In the genomic region with DNA sequence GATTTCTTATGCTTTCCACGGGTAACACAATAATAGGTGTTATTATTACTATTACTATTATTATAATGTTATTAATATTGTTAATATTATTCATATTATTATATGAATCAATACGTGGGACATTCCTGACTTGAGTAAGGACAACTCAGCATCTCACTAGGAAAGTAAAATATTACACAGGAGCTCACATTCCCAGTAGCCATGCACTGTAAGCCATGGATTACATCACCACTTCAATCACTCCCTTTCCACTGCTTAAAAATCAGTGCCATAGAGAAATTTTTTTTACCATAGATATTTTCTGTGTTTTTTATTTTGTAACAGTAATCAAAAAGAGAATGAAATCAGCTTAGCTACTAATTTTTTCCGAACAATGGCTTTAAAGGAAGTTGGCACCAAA, we compare ENCODE assay signal across 21 cellular contexts.
DNase-seq lines count a peak whose midpoint lies in the region; ATAC-seq and TF ChIP-seq lines count a peak whose summit lies in the region.
"Had no signal": no experiment of that assay in that cellular context is flagged by ENCODE, and none has a peak within 500 bp of the region (broad histone marks: within the 10 kb centered on the region; RNA-seq: fewer than 3 reads in every experiment).

No MANE protein-coding gene starts in this region.

- TF ChIP-seq CTCF in WTC11 (IDR thresholded peaks at IDR 0.05): no peak
- no peak for TF ChIP-seq CTCF in thoracic aorta (IDR thresholded peaks at IDR 0.05)
- no peak for TF ChIP-seq CTCF in testis (IDR thresholded peaks at IDR 0.05)

- CTCF ChIA-PET in WTC11 (lab: Charles Lee): interaction anchor here (3.2 kb wide), 1 partner anchor 87 kb away, joined by 9 read pairs; a partner anchor contains a TSS

- no peak overlapping the region for H3K4me3 Mint-ChIP-seq in WTC11
- H3K4me3 Mint-ChIP-seq in stimulated activated effector memory CD8-positive, alpha-beta T cell treated with anti-CD3 and anti-CD28 coated beads, Interleukin-12 subunit alpha, Interleukin-12 subunit beta, amount 100 ng/mL, for 72 hours: no peak overlapping the region
- H3K4me3 Mint-ChIP-seq: CD14-positive monocyte; CD4-positive, alpha-beta T cell; CD8-positive, alpha-beta memory T cell had no signal

- H3K9me3 Mint-ChIP-seq in WTC11: peaks cover 3% of the 10 kb centered on the region; the same call in 1 of the 2 replicates
- H3K9me3 Mint-ChIP-seq in stimulated activated effector memory CD8-positive, alpha-beta T cell treated with anti-CD3 and anti-CD28 coated beads, Interleukin-12 subunit alpha, Interleukin-12 subunit beta, amount 100 ng/mL, for 72 hours: no peaks in the 10 kb centered on the region
- H3K9me3 Mint-ChIP-seq: CD14-positive monocyte; CD4-positive, alpha-beta T cell; CD8-positive, alpha-beta memory T cell had no signal

- H3K4me3 ChIP-seq in thoracic aorta (no peak overlapping the region), testis (no peak overlapping the region)
- H3K4me3 ChIP-seq: BLaER1 treated with 17β-estradiol and CSF1 and Interleukin-3, amounts not matched to agents 10 nM and 100 nM; GM23248 had no signal

- H3K36me3 ChIP-seq in thoracic aorta: peaks cover 23% of the 10 kb centered on the region
- H3K36me3 ChIP-seq in testis (ENCODE audit: low read depth, missing control alignments): no peaks in the 10 kb centered on the region

- H3K4me1 ChIP-seq in thoracic aorta (ENCODE audit: control insufficient read depth in 1 of 2, low read depth in 2 of 2): peaks cover 12 to 47% of the 10 kb centered on the region in 2 donors
- H3K4me1 ChIP-seq in testis: no peaks in the 10 kb centered on the region

- intact Hi-C loops in testis (cut with DNase I; ENCODE audit: low total_unique reads): no loop called here

- H3K9me3 ChIP-seq in thoracic aorta (no peaks in the 10 kb centered on the region), testis (no peaks in the 10 kb centered on the region)
- H3K9me3 ChIP-seq: BE2C had no signal

- no peak for TF ChIP-seq POLR2A in testis (IDR thresholded peaks at IDR 0.05)

- H3K27me3 Mint-ChIP-seq in WTC11 (ENCODE audit: low read depth): no peaks in the 10 kb centered on the region
- H3K27me3 Mint-ChIP-seq: CD4-positive, alpha-beta T cell; CD8-positive, alpha-beta memory T cell had no signal

- H3K36me3 Mint-ChIP-seq in WTC11: peaks cover 42% of the 10 kb centered on the region
- peaks cover 63% of the 10 kb centered on the region for H3K36me3 Mint-ChIP-seq in stimulated activated effector memory CD8-positive, alpha-beta T cell treated with anti-CD3 and anti-CD28 coated beads, Interleukin-12 subunit alpha, Interleukin-12 subunit beta, amount 100 ng/mL, for 72 hours

- H3K27ac ChIP-seq in thoracic aorta (peak overlapping the region; percentile 31 to 58), testis (no peak overlapping the region)
- H3K27ac ChIP-seq: 22Rv1; BLaER1 treated with 17β-estradiol and CSF1 and Interleukin-3, amounts not matched to agents 10 nM and 100 nM; GM23248 had no signal

- H3K27ac Mint-ChIP-seq in WTC11: no peak overlapping the region
- H3K27ac Mint-ChIP-seq in stimulated activated effector memory CD8-positive, alpha-beta T cell treated with anti-CD3 and anti-CD28 coated beads, Interleukin-12 subunit alpha, Interleukin-12 subunit beta, amount 100 ng/mL, for 72 hours: no peak overlapping the region
- H3K27ac Mint-ChIP-seq: CD4-positive, alpha-beta T cell had no signal

- peak; percentile 71 for DNase-seq in ACHN
- no peak for DNase-seq in WTC11 (ENCODE audit: low spot score)
- peak; percentile 18 for DNase-seq in kidney glomerular epithelial cell (lab: John Stamatoyannopoulos, UW)
- no peak for DNase-seq in thoracic aorta (ENCODE audit: low spot score)
- no peak for DNase-seq in stimulated activated effector memory CD8-positive, alpha-beta T cell treated with anti-CD3 and anti-CD28 coated beads, Interleukin-12 subunit alpha, Interleukin-12 subunit beta, amount 100 ng/mL, for 72 hours (ENCODE audit: low spot score in 2 of 2)
- no peak for DNase-seq in MV-4-11 (lab: John Stamatoyannopoulos, UW)
- DNase-seq in testis: no peak
- DNase-seq: AML-193; BE2C; CD4-positive, alpha-beta T cell; CD8-positive, alpha-beta memory T cell; DMS53; DMS79 treated with DMSO at 0.1 percent for 48 hours; GF-D8; GM23248; H7; HCEC 1CT had no signal

- H3K27me3 ChIP-seq in thoracic aorta (replicated peaks; ENCODE audit: insufficient read depth) (no peaks in the 10 kb centered on the region), testis (no peaks in the 10 kb centered on the region)
- H3K27me3 ChIP-seq: BE2C; BLaER1 treated with 17β-estradiol and CSF1 and Interleukin-3, amounts not matched to agents 10 nM and 100 nM had no signal

- H3K4me1 Mint-ChIP-seq in WTC11: peaks cover 42% of the 10 kb centered on the region
- peaks cover 21% of the 10 kb centered on the region for H3K4me1 Mint-ChIP-seq in stimulated activated effector memory CD8-positive, alpha-beta T cell treated with anti-CD3 and anti-CD28 coated beads, Interleukin-12 subunit alpha, Interleukin-12 subunit beta, amount 100 ng/mL, for 72 hours
- H3K4me1 Mint-ChIP-seq: CD14-positive monocyte had no signal

- POLR2A ChIA-PET in WTC11 (lab: Charles Lee): no interaction called here

- ATAC-seq in WTC11: no peak
- ATAC-seq in thoracic aorta (ENCODE audit: insufficient number of reproducible peaks, low FRiP score, low read depth): no peak
- ATAC-seq in stimulated activated effector memory CD8-positive, alpha-beta T cell treated with anti-CD3 and anti-CD28 coated beads, Interleukin-12 subunit alpha, Interleukin-12 subunit beta, amount 100 ng/mL, for 72 hours: no peak
- no peak for ATAC-seq in HG02678 (IDR thresholded peaks at IDR 0.05; ENCODE audit: unreplicated experiment)

- in situ Hi-C loops in ACHN (cut with HindIII; ENCODE audit: low pct_ligation_motif_present, low pct_unique_long_range_greater_than_20kb, low sequenced_read_pairs): no loop called here

- WGBS in testis, 2 donors: 88 to 91% methylated on average over 3 of the region's 3 CpGs

TF ChIP-seq in WTC11, 78 proteins besides CTCF, POLR2A, EP300 and RAD21:
- no peak for TF ChIP-seq CREB1 (CRISPR knock-in tag; IDR thresholded peaks at IDR 0.05)
- no peak for TF ChIP-seq SMAD3 (CRISPR knock-in tag; IDR thresholded peaks at IDR 0.05; ENCODE audit: borderline replicate concordance)
- TF ChIP-seq HMGA2 (CRISPR knock-in tag; IDR thresholded peaks at IDR 0.05): 0 out of 2 replicates have a peak, but pooled peaks have one; percentile 35
TF ChIP-seq in WTC11: peak in this region for 1.

Comparison
In these comparisons a context has a peak if more than half of its experiments do, and no peak if none do; other contexts are left out.
1. DNase-seq: peak in ACHN (single experiment) and kidney glomerular epithelial cell (single experiment); none in WTC11 (single experiment), thoracic aorta (single experiment), stimulated activated effector memory CD8-positive, alpha-beta T cell treated with anti-CD3 and anti-CD28 coated beads, Interleukin-12 subunit alpha, Interleukin-12 subunit beta, amount 100 ng/mL, for 72 hours (0 of 2), MV-4-11 (single experiment) and testis (single experiment).
2. H3K27ac ChIP-seq: peak in thoracic aorta (2 of 2); none in testis (0 of 2).